18 cellular contexts compared by ENCODE assay signal in the genomic region with DNA sequence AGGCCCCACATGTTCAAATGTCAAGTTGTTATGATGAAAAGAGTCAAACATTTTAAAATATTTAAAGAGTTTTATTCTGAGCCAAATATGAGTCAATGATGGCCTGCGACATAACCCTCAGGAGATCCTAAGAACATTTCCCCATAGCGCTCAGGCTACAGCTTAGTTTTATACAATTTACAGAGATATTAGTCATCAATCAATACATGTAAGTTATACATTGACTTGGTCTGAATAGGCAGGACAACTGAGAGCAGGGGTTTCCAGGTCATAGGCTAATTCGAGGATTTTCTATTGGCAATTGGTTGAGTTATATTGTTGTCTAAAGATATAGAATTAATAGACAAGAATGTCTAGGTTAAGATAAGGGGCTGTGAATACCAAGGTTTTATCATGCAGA. TPM values are rescaled to one million over a fixed set of nuclear protein-coding genes. Genes with fewer than 3 reads are reported as not detected.
"Had no signal": no experiment of that assay in that cellular context is flagged by ENCODE, and none has a peak within 500 bp of the region (broad histone marks: within the 10 kb centered on the region; RNA-seq: fewer than 3 reads in every experiment).

No MANE protein-coding gene starts in this region.

RNA-seq across cellular contexts. Expression of a gene that starts 26.2 kb away (rescaled TPM):
- total RNA-seq: naive thymus-derived CD8-positive, alpha-beta T cell; natural killer cell treated with Interleukin-12 subunit alpha and Interleukin-12 subunit beta and Interleukin-15 and Interleukin-18, amount 100 ng/mL, for 72 hours; neural crest cell; omental fat pad; osteocyte; prostate gland; pulmonary artery endothelial cell; right atrium auricular region; sciatic nerve; subcutaneous adipose tissue; thoracic aorta; tibial nerve; upper lobe of right lung; urinary bladder had no signal
- polyA plus RNA-seq: naive thymus-derived CD8-positive, alpha-beta T cell; stomach; urinary bladder had no signal

RNA-seq across cellular contexts. Expression of a gene that starts 39.5 kb away (rescaled TPM):
- total RNA-seq: naive thymus-derived CD8-positive, alpha-beta T cell; natural killer cell treated with Interleukin-12 subunit alpha and Interleukin-12 subunit beta and Interleukin-15 and Interleukin-18, amount 100 ng/mL, for 72 hours; neural crest cell; omental fat pad; osteocyte; prostate gland; pulmonary artery endothelial cell; right atrium auricular region; sciatic nerve; stomach; subcutaneous adipose tissue; temporal lobe; thoracic aorta; thyroid gland; tibial nerve; upper lobe of right lung; urinary bladder; uterus had no signal
- polyA plus RNA-seq: naive thymus-derived CD8-positive, alpha-beta T cell; stomach; urinary bladder had no signal
